ENCODE assay signal across 16 cellular contexts in the genomic region with DNA sequence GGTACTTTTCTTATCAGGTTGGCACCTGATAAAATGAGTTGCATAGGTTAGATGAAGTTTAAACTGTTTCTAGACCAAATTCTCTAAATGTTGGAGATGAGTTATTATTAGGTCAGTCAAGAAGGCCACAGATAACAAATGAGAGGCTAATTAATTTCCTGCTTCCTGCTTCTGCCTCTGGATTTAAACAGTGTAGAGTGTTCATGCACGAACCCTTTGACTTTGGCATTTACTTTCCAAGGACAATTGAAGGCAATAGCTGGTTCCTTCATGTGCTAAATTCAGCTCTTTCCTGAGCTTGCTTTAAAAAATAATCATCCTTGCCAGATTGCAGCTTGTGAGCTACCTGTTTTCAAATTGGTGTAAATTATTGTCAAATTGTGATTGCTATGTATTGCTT.
"Had no signal": no experiment of that assay in that cellular context is flagged by ENCODE, and none has a peak within 500 bp of the region (broad histone marks: within the 10 kb centered on the region; RNA-seq: fewer than 3 reads in every experiment).

No MANE protein-coding gene starts in this region.

- FAIRE-seq: astrocyte, bronchial epithelial cell had no signal

- H3K27ac ChIP-seq: thyroid gland had no signal

- H3K27me3 ChIP-seq: thyroid gland had no signal

- H3K4me3 ChIP-seq: thyroid gland had no signal

- H3K36me3 ChIP-seq: thyroid gland had no signal

- H3K9me3 ChIP-seq: thyroid gland had no signal

- DNase-seq: activated CD4-positive, alpha-beta T cell treated with anti-CD3 and anti-CD28 coated beads, Interleukin-2, amount 10 ng/mL, durations not matched to agents 24 days and 14 days; activated CD8-positive, alpha-beta T cell treated with anti-CD3 and anti-CD28 coated beads, Interleukin-2, amount 10 ng/mL, durations not matched to agents 7 days and 5 days; activated effector memory CD4-positive, alpha-beta T cell treated with Interleukin-2 at 50 U/mL for 16 hours; activated T-cell treated with anti-CD3 and anti-CD28 coated beads, Interleukin-2, amount 50 U/mL, for 4 hours; effector memory CD4-positive, alpha-beta T cell; immature natural killer cell; nephron progenitor cell; nucleus accumbens; stimulated activated CD4-positive, alpha-beta T cell treated with anti-CD3 and anti-CD28 coated beads, Interleukin-12 subunit alpha, Interleukin-12 subunit beta, amount 100 ng/mL, for 4 hours; stimulated activated CD4-positive, alpha-beta T cell treated with anti-CD3 and anti-CD28 coated beads, Interleukin-1b, Interleukin-23, amount 100 ng/mL, for 48 hours; stimulated activated naive CD4-positive, alpha-beta T cell treated with Interleukin-2 at 50 U/mL for 16 hours; T-helper 1 cell; T-helper 9 cell; thyroid gland had no signal

- ATAC-seq: activated CD8-positive, alpha-beta T cell treated with anti-CD3 and anti-CD28 coated beads, Interleukin-2, amount 10 ng/mL, durations not matched to agents 7 days and 5 days; activated T-cell treated with anti-CD3 and anti-CD28 coated beads, Interleukin-2, amount 50 U/mL, for 4 hours had no signal
